In the genomic region with DNA sequence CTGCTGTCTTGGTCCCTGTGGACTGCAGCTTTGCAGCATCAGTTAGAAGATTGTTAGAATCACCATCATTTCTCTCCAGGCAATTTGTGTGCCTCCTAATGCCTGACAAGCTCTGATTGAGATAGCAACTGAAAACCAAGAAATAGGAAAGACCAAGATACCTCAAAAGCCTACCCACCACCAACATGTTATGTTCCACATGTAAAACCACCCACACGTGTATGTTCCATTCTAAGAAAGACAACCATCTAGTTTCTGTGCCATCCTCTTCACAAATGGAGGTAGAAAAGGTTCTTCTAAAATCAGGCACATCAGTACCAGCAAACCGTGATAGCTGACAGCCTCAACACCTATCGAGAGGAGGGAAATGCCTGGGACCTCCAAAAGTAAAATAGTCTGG, we compare ENCODE assay signal across 21 cellular contexts. TPM values are rescaled to one million over a fixed set of nuclear protein-coding genes. Genes with fewer than 3 reads are reported as not detected.
A peak's percentile ranks its signal among the peaks of the same experiment; 100 is the strongest.
DNase-seq lines count a peak whose midpoint lies in the region; ATAC-seq and TF ChIP-seq lines count a peak whose summit lies in the region.
"Had no signal": no experiment of that assay in that cellular context is flagged by ENCODE, and none has a peak within 500 bp of the region (broad histone marks: within the 10 kb centered on the region; RNA-seq: fewer than 3 reads in every experiment).

No MANE protein-coding gene starts in this region.

- no peak for TF ChIP-seq CTCF in nephron progenitor cell (IDR thresholded peaks at IDR 0.05)

- no peaks in the 10 kb centered on the region for H3K27me3 ChIP-seq in CD4-positive, alpha-beta memory T cell (ENCODE audit: insufficient read depth, low read length)
- H3K27me3 ChIP-seq: colonic mucosa, gastrocnemius medialis, stomach, uterus had no signal

- H3K27me3 Mint-ChIP-seq in activated T-cell treated with anti-CD3 and anti-CD28 coated beads, Interleukin-2, amount 50 U/mL, for 24 hours, result no peaks in the 10 kb centered on the region
- H3K27me3 Mint-ChIP-seq in CD4-positive, alpha-beta memory T cell, result no peaks in the 10 kb centered on the region
- no peaks in the 10 kb centered on the region for H3K27me3 Mint-ChIP-seq in activated CD8-positive, alpha-beta T cell treated with anti-CD3 and anti-CD28 coated beads, Interleukin-2, amount 10 ng/mL, durations not matched to agents 7 days and 5 days (ENCODE audit: low read depth)
- H3K27me3 Mint-ChIP-seq in nephron progenitor cell (ENCODE audit: low read depth, poor library complexity), result no peaks in the 10 kb centered on the region

- no peaks in the 10 kb centered on the region for H3K9me3 Mint-ChIP-seq in activated T-cell treated with anti-CD3 and anti-CD28 coated beads, Interleukin-2, amount 50 U/mL, for 24 hours
- peaks cover 0 to 1% (median 0%) of the 10 kb centered on the region in 8 donors for H3K9me3 Mint-ChIP-seq in CD4-positive, alpha-beta memory T cell
- no peaks in the 10 kb centered on the region for H3K9me3 Mint-ChIP-seq in activated CD8-positive, alpha-beta T cell treated with anti-CD3 and anti-CD28 coated beads, Interleukin-2, amount 10 ng/mL, durations not matched to agents 7 days and 5 days (ENCODE audit: insufficient read depth)
- no peaks in the 10 kb centered on the region for H3K9me3 Mint-ChIP-seq in nephron progenitor cell
- H3K9me3 Mint-ChIP-seq: CD14-positive monocyte had no signal

- H3K36me3 Mint-ChIP-seq in activated T-cell treated with anti-CD3 and anti-CD28 coated beads, Interleukin-2, amount 50 U/mL, for 24 hours (ENCODE audit: low read depth), result peaks cover 94% of the 10 kb centered on the region
- peaks cover 41 to 69% of the 10 kb centered on the region in 2 donors for H3K36me3 Mint-ChIP-seq in CD4-positive, alpha-beta memory T cell
- peaks cover 53% of the 10 kb centered on the region for H3K36me3 Mint-ChIP-seq in activated CD8-positive, alpha-beta T cell treated with anti-CD3 and anti-CD28 coated beads, Interleukin-2, amount 10 ng/mL, durations not matched to agents 7 days and 5 days (ENCODE audit: low read depth)
- H3K36me3 Mint-ChIP-seq in nephron progenitor cell (ENCODE audit: low read depth), result peaks cover 34% of the 10 kb centered on the region

- H3K9me3 ChIP-seq in CD4-positive, alpha-beta memory T cell (ENCODE audit: control insufficient read depth in 1 of 2, low read length in 2 of 2), result no peaks in the 10 kb centered on the region
- H3K9me3 ChIP-seq: colonic mucosa, gastrocnemius medialis, stomach, uterus had no signal

- peaks cover 31% of the 10 kb centered on the region for H3K4me1 Mint-ChIP-seq in activated T-cell treated with anti-CD3 and anti-CD28 coated beads, Interleukin-2, amount 50 U/mL, for 24 hours (ENCODE audit: low read depth)
- H3K4me1 Mint-ChIP-seq in CD4-positive, alpha-beta memory T cell, result peaks cover 6 to 20% (median 12%) of the 10 kb centered on the region in 4 donors
- H3K4me1 Mint-ChIP-seq in activated CD8-positive, alpha-beta T cell treated with anti-CD3 and anti-CD28 coated beads, Interleukin-2, amount 10 ng/mL, durations not matched to agents 7 days and 5 days (ENCODE audit: low read depth), result peaks cover 22% of the 10 kb centered on the region
- H3K4me1 Mint-ChIP-seq in nephron progenitor cell, result peaks cover 10% of the 10 kb centered on the region

- H3K4me3 ChIP-seq in CD4-positive, alpha-beta memory T cell (ENCODE audit: low read length in 2 of 2), result no peak overlapping the region
- H3K4me3 ChIP-seq: colonic mucosa, gastrocnemius medialis, smooth muscle cell, stomach, uterus had no signal

- CTCF ChIA-PET in CD4-positive, alpha-beta memory T cell (lab: Charles Lee; ENCODE audit: partially characterized antibody), result no interaction called here
- CTCF ChIA-PET in activated CD8-positive, alpha-beta T cell treated with anti-CD3 and anti-CD28 coated beads, Interleukin-2, amount 10 ng/mL, durations not matched to agents 7 days and 5 days (lab: Charles Lee), result interaction anchor here (1.3 kb wide), 1 partner anchor 102 kb away, joined by 4 read pairs; no protein-coding TSS in a partner anchor

- no peak for DNase-seq in activated T-cell treated with anti-CD3 and anti-CD28 coated beads, Interleukin-2, amount 50 U/mL, for 24 hours
- DNase-seq in activated T-cell treated with anti-CD3 and anti-CD28 coated beads, Interleukin-2, amount 50 U/mL, for 48 hours, result no peak
- no peak for DNase-seq in CD4-positive, alpha-beta memory T cell
- no peak for DNase-seq in activated CD8-positive, alpha-beta T cell treated with anti-CD3 and anti-CD28 coated beads, Interleukin-2, amount 10 ng/mL, durations not matched to agents 7 days and 5 days
- DNase-seq in nephron progenitor cell, result no peak
- DNase-seq in inferior parietal cortex (ENCODE audit: extremely low spot score), result no peak
- DNase-seq: activated gamma-delta T cell treated with Interleukin-2 at 50 U/mL for 16 hours; colonic mucosa; effector CD4-positive, alpha-beta T cell; gastrocnemius medialis; mammary epithelial cell; NCI-H2107; NCI-H82; stomach; T-helper 9 cell; uterus; WERI-Rb-1 had no signal

- H3K4me1 ChIP-seq in CD4-positive, alpha-beta memory T cell (ENCODE audit: insufficient read depth, low read length), result no peaks in the 10 kb centered on the region
- H3K4me1 ChIP-seq: colonic mucosa, stomach, uterus had no signal

- H3K27ac Mint-ChIP-seq in activated T-cell treated with anti-CD3 and anti-CD28 coated beads, Interleukin-2, amount 50 U/mL, for 24 hours, result peak overlapping the region; percentile 63
- H3K27ac Mint-ChIP-seq in CD4-positive, alpha-beta memory T cell, result peak overlapping the region in 4 of 7 donors; percentile 22 to 59 (median 36)
- peak overlapping the region; percentile 22 for H3K27ac Mint-ChIP-seq in activated CD8-positive, alpha-beta T cell treated with anti-CD3 and anti-CD28 coated beads, Interleukin-2, amount 10 ng/mL, durations not matched to agents 7 days and 5 days
- peak overlapping the region; percentile 72 for H3K27ac Mint-ChIP-seq in nephron progenitor cell

- intact Hi-C loops in CD4-positive, alpha-beta memory T cell (cut with micrococcal nuclease), result no loop called here

- H3K27ac ChIP-seq in CD4-positive, alpha-beta memory T cell (ENCODE audit: low read depth, low read length), result no peak overlapping the region
- H3K27ac ChIP-seq: colonic mucosa, stomach, uterus, WERI-Rb-1 had no signal

- peak; percentile 23 for ATAC-seq in activated CD8-positive, alpha-beta T cell treated with anti-CD3 and anti-CD28 coated beads, Interleukin-2, amount 10 ng/mL, durations not matched to agents 7 days and 5 days
- no peak for ATAC-seq in HG02885 (IDR thresholded peaks at IDR 0.05; ENCODE audit: poor library complexity, unreplicated experiment)
- no peak for ATAC-seq in GM18498 (IDR thresholded peaks at IDR 0.05; ENCODE audit: unreplicated experiment)
- ATAC-seq: gastrocnemius medialis had no signal

- POLR2A ChIA-PET in CD4-positive, alpha-beta memory T cell (lab: Charles Lee; ENCODE audit: partially characterized antibody), result no interaction called here
- POLR2A ChIA-PET in activated CD8-positive, alpha-beta T cell treated with anti-CD3 and anti-CD28 coated beads, Interleukin-2, amount 10 ng/mL, durations not matched to agents 7 days and 5 days (lab: Charles Lee), result interaction anchor here (0.8 kb wide), 1 partner anchor 19 kb away, joined by 3 read pairs; no protein-coding TSS in a partner anchor

- no peak overlapping the region for H3K4me3 Mint-ChIP-seq in activated T-cell treated with anti-CD3 and anti-CD28 coated beads, Interleukin-2, amount 50 U/mL, for 24 hours
- no peak overlapping the region for H3K4me3 Mint-ChIP-seq in CD4-positive, alpha-beta memory T cell
- no peak overlapping the region for H3K4me3 Mint-ChIP-seq in activated CD8-positive, alpha-beta T cell treated with anti-CD3 and anti-CD28 coated beads, Interleukin-2, amount 10 ng/mL, durations not matched to agents 7 days and 5 days
- no peak overlapping the region for H3K4me3 Mint-ChIP-seq in nephron progenitor cell
- H3K4me3 Mint-ChIP-seq: CD14-positive monocyte had no signal

- H3K36me3 ChIP-seq in CD4-positive, alpha-beta memory T cell (ENCODE audit: insufficient read depth, low read length), result peaks cover 44% of the 10 kb centered on the region
- H3K36me3 ChIP-seq: colonic mucosa, uterus, WERI-Rb-1 had no signal

RNA-seq across cellular contexts. Expression of a gene that starts 46.9 kb away (rescaled TPM):
- 10 to 100 TPM; 69.1 to 85.7 TPM for total RNA-seq in CD4-positive, alpha-beta memory T cell
- 10 to 100 TPM in 1 of 2 donors, 1 to 10 TPM in 1; 4.8 to 15.9 TPM for polyA plus RNA-seq in CD4-positive, alpha-beta memory T cell
- total RNA-seq in activated CD8-positive, alpha-beta T cell treated with anti-CD3 and anti-CD28 coated beads, Interleukin-2, amount 10 ng/mL, durations not matched to agents 7 days and 5 days, result 10 to 100 TPM; 44.5 to 54.3 TPM

Comparison
In these comparisons a context has a peak if more than half of its experiments do, and no peak if none do; other contexts are left out.
1. H3K27ac Mint-ChIP-seq: peak in every context shown above with its lines; median percentile 72 in nephron progenitor cell; 63 in activated T-cell treated with anti-CD3 and anti-CD28 coated beads, Interleukin-2, amount 50 U/mL, for 24 hours; 36 in CD4-positive, alpha-beta memory T cell; 22 in activated CD8-positive, alpha-beta T cell treated with anti-CD3 and anti-CD28 coated beads, Interleukin-2, amount 10 ng/mL, durations not matched to agents 7 days and 5 days.